ENCODE assay signal across 22 cellular contexts in the genomic region with DNA sequence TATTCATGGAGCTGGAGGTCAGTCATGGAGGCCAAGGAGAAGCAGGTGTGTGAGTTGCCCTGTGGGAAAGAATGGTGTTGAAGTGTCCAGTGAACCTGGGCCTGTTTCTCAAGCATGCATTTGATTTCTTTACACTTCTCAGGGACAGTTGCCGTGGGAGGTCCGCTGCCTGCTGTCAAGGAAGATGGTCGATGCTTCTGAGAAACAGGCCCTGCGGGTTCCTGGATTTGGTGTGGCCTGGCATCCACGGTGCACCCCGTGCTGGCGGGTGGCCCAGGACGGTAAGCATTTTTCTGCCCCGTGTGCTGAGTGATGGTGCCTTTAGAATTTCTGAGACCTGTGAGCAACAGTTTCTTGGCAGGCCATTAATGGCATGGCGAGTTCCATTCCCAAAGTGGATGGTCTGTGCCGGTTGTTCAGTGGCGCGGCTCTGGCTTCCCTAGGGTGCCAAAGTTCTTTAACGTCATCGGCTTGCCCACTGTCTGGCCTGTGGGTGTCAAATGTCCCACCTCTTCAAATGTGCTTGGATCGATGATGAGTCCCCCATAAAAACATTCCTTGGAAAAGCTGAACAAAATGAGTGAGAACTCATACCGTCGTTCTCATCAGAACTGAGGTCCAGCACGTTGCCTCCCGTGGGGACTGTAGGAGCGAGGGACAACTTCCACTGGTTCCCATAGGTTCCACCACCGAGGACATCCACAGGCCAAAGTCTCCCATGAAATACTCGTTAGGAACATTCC.
DNase-seq lines count a peak whose midpoint lies in the region; ATAC-seq and TF ChIP-seq lines count a peak whose summit lies in the region.
"Had no signal": no experiment of that assay in that cellular context is flagged by ENCODE, and none has a peak within 500 bp of the region (broad histone marks: within the 10 kb centered on the region; RNA-seq: fewer than 3 reads in every experiment).

No MANE protein-coding gene starts in this region.

- TF ChIP-seq CTCF in RWPE2 (IDR thresholded peaks at IDR 0.05; ENCODE audit: poor library complexity, severe bottlenecking) (no peak), liver (IDR thresholded peaks at IDR 0.05; ENCODE audit: low read depth, low read length, missing input control) (no peak), gastrocnemius medialis (IDR thresholded peaks at IDR 0.05 in 4 of 5, conservative IDR thresholded peaks at IDR 0.05 in 1 of 5) (no peak)

- peaks cover 94% of the 10 kb centered on the region for H3K9me3 Mint-ChIP-seq in T-helper 2 cell treated with Interferon-gamma antibody and Interleukin-4, amounts not matched to agents 5 μg/mL and 100 μg/mL, for 36 hours

- intact Hi-C loops in gastrocnemius medialis (cut with DNase I; ENCODE audit: low total_unique reads): no loop called here

- H3K27ac Mint-ChIP-seq in T-helper 2 cell treated with Interferon-gamma antibody and Interleukin-4, amounts not matched to agents 5 μg/mL and 100 μg/mL, for 36 hours: no peak overlapping the region
- H3K27ac Mint-ChIP-seq: activated naive CD8-positive, alpha-beta T cell treated with anti-CD3 and anti-CD28 coated beads for 36 hours; activated T-helper 2 cell treated with anti-CD3 and anti-CD28 coated beads, Interferon-gamma antibody, Interleukin-2, Interleukin-4, amounts not matched to agents 10 μg/mL and 5 μg/mL and 100 μg/mL, durations not matched to agents 14 hours and 24 hours and 36 hours; nephron had no signal

- H3K4me1 ChIP-seq in BLaER1 treated with 17β-estradiol and CSF1 and Interleukin-3, amounts not matched to agents 10 nM and 100 nM: no peaks in the 10 kb centered on the region
- H3K4me1 ChIP-seq in RWPE2 (ENCODE audit: insufficient read depth, poor library complexity, severe bottlenecking) (no peaks in the 10 kb centered on the region), liver (ENCODE audit: control insufficient read depth in 4 of 4, insufficient read depth in 4 of 4, low read length in 3 of 4) (no peaks in the 10 kb centered on the region), gastrocnemius medialis (no peaks in the 10 kb centered on the region)
- H3K4me1 ChIP-seq: heart right ventricle, left ventricle myocardium inferior, pancreas had no signal

- no peaks in the 10 kb centered on the region for H3K27me3 Mint-ChIP-seq in T-helper 2 cell treated with Interferon-gamma antibody and Interleukin-4, amounts not matched to agents 5 μg/mL and 100 μg/mL, for 36 hours (ENCODE audit: low read depth)
- H3K27me3 Mint-ChIP-seq: activated naive CD8-positive, alpha-beta T cell treated with anti-CD3 and anti-CD28 coated beads for 36 hours; central memory CD8-positive, alpha-beta T cell had no signal

- TF ChIP-seq POLR2A in gastrocnemius medialis (IDR thresholded peaks at IDR 0.05): no peak

- no peak overlapping the region for H3K4me2 ChIP-seq in BLaER1 treated with 17β-estradiol and CSF1 and Interleukin-3, amounts not matched to agents 10 nM and 100 nM

- peak; percentile 45 for DNase-seq in RWPE2 (ENCODE audit: low spot score)
- peak; percentile 0 to 6 for DNase-seq in gastrocnemius medialis
- no peak for DNase-seq in hippocampal formation (lab: John Stamatoyannopoulos, UW)
- no peak for DNase-seq in stimulated activated CD4-positive, alpha-beta T cell treated with anti-CD3 and anti-CD28 coated beads, Interleukin-2, amount 100 ng/mL, for 48 hours
- no peak for DNase-seq in NCI-H187 (lab: John Stamatoyannopoulos, UW)
- DNase-seq in T-helper 2 cell treated with Interferon-gamma antibody and Interleukin-4, amounts not matched to agents 5 μg/mL and 100 μg/mL, for 36 hours (ENCODE audit: low spot score): no peak
- DNase-seq: activated naive CD8-positive, alpha-beta T cell treated with anti-CD3 and anti-CD28 coated beads for 36 hours; heart right ventricle; left ventricle myocardium inferior; NCI-H1417; NCI-H446 treated with DMSO at 0.1 percent for 48 hours; stimulated activated CD4-positive, alpha-beta T cell treated with anti-CD3 and anti-CD28 coated beads, Interleukin-1b, Interleukin-23, amount 100 ng/mL, for 48 hours; substantia nigra had no signal

- no peak for TF ChIP-seq RAD21 in liver (IDR thresholded peaks at IDR 0.05)

- H3K27me3 ChIP-seq in BLaER1 treated with 17β-estradiol and CSF1 and Interleukin-3, amounts not matched to agents 10 nM and 100 nM: no peaks in the 10 kb centered on the region
- H3K27me3 ChIP-seq in RWPE2 (ENCODE audit: insufficient read depth, poor library complexity, severe bottlenecking): no peaks in the 10 kb centered on the region
- no peaks in the 10 kb centered on the region for H3K27me3 ChIP-seq in liver (ENCODE audit: control insufficient read depth in 4 of 4, insufficient read depth in 4 of 4, low read length in 3 of 4)
- H3K27me3 ChIP-seq in gastrocnemius medialis: no peaks in the 10 kb centered on the region
- H3K27me3 ChIP-seq: heart right ventricle, pancreas had no signal

- no peaks in the 10 kb centered on the region for H4K20me1 ChIP-seq in BLaER1 treated with 17β-estradiol and CSF1 and Interleukin-3, amounts not matched to agents 10 nM and 100 nM

- H3K4me3 ChIP-seq in BLaER1 treated with 17β-estradiol and CSF1 and Interleukin-3, amounts not matched to agents 10 nM and 100 nM: peak overlapping the region in 9 of 10 experiments; percentile 15 to 55 (median 31); a peak in 12 of 20 replicates
- H3K4me3 ChIP-seq in RWPE2 (ENCODE audit: severe bottlenecking) (no peak overlapping the region), liver (ENCODE audit: low read depth in 1 of 3, low read length in 3 of 3) (peak overlapping the region in 2 of 3 donors; percentile 62 to 69), gastrocnemius medialis (peak overlapping the region in 1 of 4 donors; percentile 21)
- H3K4me3 ChIP-seq: heart right ventricle, left ventricle myocardium inferior, pancreas, skin epidermis had no signal

- peaks cover 100% of the 10 kb centered on the region in 11 experiments for H3K36me3 ChIP-seq in BLaER1 treated with 17β-estradiol and CSF1 and Interleukin-3, amounts not matched to agents 10 nM and 100 nM
- H3K36me3 ChIP-seq in RWPE2 (ENCODE audit: low read depth) (peaks cover 97% of the 10 kb centered on the region), liver (ENCODE audit: control insufficient read depth in 4 of 4, insufficient read depth in 3 of 4, low read depth in 1 of 4, low read length in 3 of 4) (peaks cover 10 to 100% (median 91%) of the 10 kb centered on the region in 4 donors), gastrocnemius medialis (peaks cover 3 to 92% of the 10 kb centered on the region in 2 donors)

- peaks cover 100% of the 10 kb centered on the region in 11 experiments for H3K9me3 ChIP-seq in BLaER1 treated with 17β-estradiol and CSF1 and Interleukin-3, amounts not matched to agents 10 nM and 100 nM (replicated peaks in 1 of 11)
- H3K9me3 ChIP-seq in RWPE2 (ENCODE audit: severe bottlenecking) (peaks cover 81% of the 10 kb centered on the region), liver (ENCODE audit: control insufficient read depth in 4 of 4, low read length in 3 of 4) (peaks cover 81 to 100% (median 100%) of the 10 kb centered on the region in 4 donors), gastrocnemius medialis (peaks cover 21 to 98% (median 91%) of the 10 kb centered on the region in 3 donors)

- in situ Hi-C loops in gastrocnemius medialis (cut with MboI; ENCODE audit: low sequenced_read_pairs in 4 of 4): no loop called here

- ATAC-seq in RWPE2 (ENCODE audit: low read depth) (no peak), gastrocnemius medialis (no peak)
- ATAC-seq: heart right ventricle, pancreas, Right ventricle myocardium inferior had no signal

- WGBS in liver: 92% methylated on average over 23 of the region's 23 CpGs

- H3K9ac ChIP-seq in BLaER1 treated with 17β-estradiol and CSF1 and Interleukin-3, amounts not matched to agents 10 nM and 100 nM: no peak overlapping the region
- no peak overlapping the region for H3K9ac ChIP-seq in liver (ENCODE audit: low read depth in 1 of 2, low read length in 2 of 2)

- no peaks in the 10 kb centered on the region for H3K4me1 Mint-ChIP-seq in T-helper 2 cell treated with Interferon-gamma antibody and Interleukin-4, amounts not matched to agents 5 μg/mL and 100 μg/mL, for 36 hours (ENCODE audit: low read depth)
- H3K4me1 Mint-ChIP-seq: activated naive CD8-positive, alpha-beta T cell treated with anti-CD3 and anti-CD28 coated beads for 36 hours; central memory CD8-positive, alpha-beta T cell; nephron had no signal

- H3K36me3 Mint-ChIP-seq in T-helper 2 cell treated with Interferon-gamma antibody and Interleukin-4, amounts not matched to agents 5 μg/mL and 100 μg/mL, for 36 hours (ENCODE audit: low read depth): peaks cover 95% of the 10 kb centered on the region

- H3K27ac ChIP-seq in BLaER1 treated with 17β-estradiol and CSF1 and Interleukin-3, amounts not matched to agents 10 nM and 100 nM: no peak overlapping the region
- H3K27ac ChIP-seq in RWPE2 (ENCODE audit: poor library complexity, severe bottlenecking) (no peak overlapping the region), liver (ENCODE audit: low read depth in 1 of 2, low read length in 2 of 2) (no peak overlapping the region), gastrocnemius medialis (no peak overlapping the region)
- H3K27ac ChIP-seq: C4-2B, heart right ventricle, left ventricle myocardium inferior, pancreas, skin epidermis had no signal

- no peak overlapping the region for H3K4me3 Mint-ChIP-seq in T-helper 2 cell treated with Interferon-gamma antibody and Interleukin-4, amounts not matched to agents 5 μg/mL and 100 μg/mL, for 36 hours
- H3K4me3 Mint-ChIP-seq: activated naive CD8-positive, alpha-beta T cell treated with anti-CD3 and anti-CD28 coated beads for 36 hours; central memory CD8-positive, alpha-beta T cell; nephron had no signal

TF ChIP-seq in liver, 16 proteins besides CTCF, POLR2A, EP300 and RAD21 (continues in another document):
- no peak for TF ChIP-seq GABPA (IDR thresholded peaks at IDR 0.05 in 1 of 2, conservative IDR thresholded peaks at IDR 0.05 in 1 of 2)
- TF ChIP-seq JUND (IDR thresholded peaks at IDR 0.05): no peak
- TF ChIP-seq, protein P1, sequence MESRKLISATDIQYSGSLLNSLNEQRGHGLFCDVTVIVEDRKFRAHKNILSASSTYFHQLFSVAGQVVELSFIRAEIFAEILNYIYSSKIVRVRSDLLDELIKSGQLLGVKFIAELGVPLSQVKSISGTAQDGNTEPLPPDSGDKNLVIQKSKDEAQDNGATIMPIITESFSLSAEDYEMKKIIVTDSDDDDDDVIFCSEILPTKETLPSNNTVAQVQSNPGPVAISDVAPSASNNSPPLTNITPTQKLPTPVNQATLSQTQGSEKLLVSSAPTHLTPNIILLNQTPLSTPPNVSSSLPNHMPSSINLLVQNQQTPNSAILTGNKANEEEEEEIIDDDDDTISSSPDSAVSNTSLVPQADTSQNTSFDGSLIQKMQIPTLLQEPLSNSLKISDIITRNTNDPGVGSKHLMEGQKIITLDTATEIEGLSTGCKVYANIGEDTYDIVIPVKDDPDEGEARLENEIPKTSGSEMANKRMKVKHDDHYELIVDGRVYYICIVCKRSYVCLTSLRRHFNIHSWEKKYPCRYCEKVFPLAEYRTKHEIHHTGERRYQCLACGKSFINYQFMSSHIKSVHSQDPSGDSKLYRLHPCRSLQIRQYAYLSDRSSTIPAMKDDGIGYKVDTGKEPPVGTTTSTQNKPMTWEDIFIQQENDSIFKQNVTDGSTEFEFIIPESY (IDR thresholded peaks at IDR 0.05): no peak

Comparison
In these comparisons a context has a peak if more than half of its experiments do, and no peak if none do; other contexts are left out.
1. DNase-seq: peak in RWPE2 (single experiment) and gastrocnemius medialis (2 of 2); none in hippocampal formation (0 of 2), stimulated activated CD4-positive, alpha-beta T cell treated with anti-CD3 and anti-CD28 coated beads, Interleukin-2, amount 100 ng/mL, for 48 hours (0 of 2), NCI-H187 (0 of 2) and T-helper 2 cell treated with Interferon-gamma antibody and Interleukin-4, amounts not matched to agents 5 μg/mL and 100 μg/mL, for 36 hours (single experiment).